ENCODE assay signal across 33 cellular contexts in genomic region chrX:96417695-96418094, GRCh38.
"Had no signal": no experiment of that assay in that cellular context is flagged by ENCODE, and none has a peak within 500 bp of the region (broad histone marks: within the 10 kb centered on the region; RNA-seq: fewer than 3 reads in every experiment).

No MANE protein-coding gene starts in this region.

- H3K36me3 ChIP-seq: MG63, Peyer's patch, SJSA1 had no signal

- H3K9ac ChIP-seq: SK-N-SH had no signal

- H3K9me3 ChIP-seq: MG63, Peyer's patch, SJSA1, SK-N-SH had no signal

- H3K4me2 ChIP-seq: SK-N-SH had no signal

- H3K4me1 ChIP-seq: Peyer's patch, SJSA1 had no signal

- H3K27ac ChIP-seq: Peyer's patch, SJSA1 had no signal

- H3K27me3 ChIP-seq: MG63, Peyer's patch, SJSA1 had no signal

- DNase-seq: Kasumi-1, MG63, NCI-H1048, NCI-H1092 treated with DMSO at 0.1 percent for 48 hours, NCI-H1105 treated with DMSO at 0.1 percent for 48 hours, NCI-H1417, NCI-H1436, NCI-H146, NCI-H1694, NCI-H187, NCI-H1930, NCI-H2029 treated with DMSO at 0.1 percent for 48 hours, NCI-H2081 treated with DMSO at 0.1 percent for 48 hours, NCI-H2107, NCI-H2171, NCI-H226, NCI-H446 treated with DMSO at 0.1 percent for 48 hours, NCI-H510A, NCI-H524, NCI-H526, NCI-H69, NCI-H748 treated with DMSO at 0.1 percent for 48 hours, NCI-H82, OCI-M1, PC-3, Peyer's patch, Right ventricle myocardium superior, RPMI8226, SHP77 treated with DMSO at 0.1 percent for 48 hours, SK-N-SH, SW 1271, T-helper 1 cell had no signal

- H3K4me3 ChIP-seq: MG63, Peyer's patch, SJSA1 had no signal

- ATAC-seq: PC-3 had no signal
